In the genomic region with DNA sequence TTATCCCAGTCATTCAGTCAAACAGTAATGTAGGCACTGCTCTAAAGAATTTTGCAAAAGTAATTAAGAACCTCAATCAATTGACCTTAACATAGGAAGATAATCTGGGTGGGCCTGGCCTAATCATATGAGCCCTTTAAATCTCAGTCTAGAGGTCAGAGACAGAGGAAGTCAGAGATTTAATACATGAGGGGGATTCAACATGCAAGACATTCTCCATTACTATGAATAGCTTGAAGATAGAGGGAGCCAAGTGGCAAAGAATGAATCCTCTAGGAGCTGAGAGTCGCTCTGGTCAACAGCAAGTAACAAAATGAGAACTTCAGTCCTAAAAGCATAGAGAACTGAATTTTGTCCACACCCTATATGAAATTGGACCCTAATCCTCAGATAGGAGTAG, we compare ENCODE assay signal across 17 cellular contexts. TPM values are rescaled to one million over a fixed set of nuclear protein-coding genes. Genes with fewer than 3 reads are reported as not detected.
A peak's percentile ranks its signal among the peaks of the same experiment; 100 is the strongest.
DNase-seq lines count a peak whose midpoint lies in the region; ATAC-seq, FAIRE-seq and TF ChIP-seq lines count a peak whose summit lies in the region.
"Had no signal": no experiment of that assay in that cellular context is flagged by ENCODE, and none has a peak within 500 bp of the region (broad histone marks: within the 10 kb centered on the region; RNA-seq: fewer than 3 reads in every experiment).

No MANE protein-coding gene starts in this region.

- intact Hi-C loops in right cardiac atrium (cut with DNase I) (no loop called here), pancreas (cut with DNase I) (no loop called here)

- H3K4me1 ChIP-seq in right cardiac atrium (ENCODE audit: control insufficient read depth, insufficient read depth, low read length) (no peaks in the 10 kb centered on the region), pancreas (no peaks in the 10 kb centered on the region)
- H3K4me1 ChIP-seq: thyroid gland had no signal

- WGBS in right cardiac atrium, result 30% methylated on average over 1 of the region's 1 CpG
- WGBS in pancreas, 2 donors, result 42 to 52% methylated on average over 1 of the region's 1 CpG

- H3K27ac ChIP-seq in right cardiac atrium (ENCODE audit: low read length) (no peak overlapping the region), pancreas (no peak overlapping the region)
- H3K27ac ChIP-seq: thyroid gland had no signal

- DNase-seq in MV-4-11 (lab: John Stamatoyannopoulos, UW), result peak; percentile 44
- DNase-seq in choroid plexus epithelial cell (ENCODE audit: low read depth), result no peak
- no peak for DNase-seq in right cardiac atrium
- no peak for DNase-seq in pancreas
- DNase-seq in NCI-H2029 treated with DMSO at 0.1 percent for 48 hours (lab: John Stamatoyannopoulos, UW), result no peak
- DNase-seq in NCI-H510A (lab: John Stamatoyannopoulos, UW), result no peak
- DNase-seq in COLO829 (ENCODE audit: low spot score), result no peak
- DNase-seq in NCI-H2081 treated with DMSO at 0.1 percent for 48 hours (lab: John Stamatoyannopoulos, UW), result no peak
- DNase-seq: activated gamma-delta T cell treated with Interleukin-2 at 50 U/mL for 16 hours; amygdala; CD8-positive, alpha-beta memory T cell; DMS79 treated with DMSO at 0.1 percent for 48 hours; endodermal cell; HFFc6; NCI-H187; thyroid gland had no signal

- ATAC-seq in right cardiac atrium, result peak; percentile 53 to 87
- peak in 3 of 4 donors; percentile 74 to 82 (median 79) for ATAC-seq in pancreas
- ATAC-seq: stimulated activated effector memory CD8-positive, alpha-beta T cell treated with anti-CD3 and anti-CD28 coated beads, Interleukin-12 subunit alpha, Interleukin-12 subunit beta, amount 100 ng/mL, for 72 hours had no signal

- H3K4me3 ChIP-seq in choroid plexus epithelial cell (ENCODE audit: low read depth, low read length), result no peak overlapping the region
- H3K4me3 ChIP-seq in right cardiac atrium (ENCODE audit: low read length), result no peak overlapping the region
- no peak overlapping the region for H3K4me3 ChIP-seq in pancreas
- H3K4me3 ChIP-seq: thyroid gland had no signal

- FAIRE-seq in pancreas (lab: Jason Lieb, UNC), result no peak

- TF ChIP-seq CTCF in choroid plexus epithelial cell (conservative IDR thresholded peaks at IDR 0.05; ENCODE audit: low read depth, low read length) (peak; percentile 10), pancreas (IDR thresholded peaks at IDR 0.05) (no peak)

- no peaks in the 10 kb centered on the region for H3K9me3 ChIP-seq in right cardiac atrium (ENCODE audit: control insufficient read depth, low read length)
- H3K9me3 ChIP-seq in pancreas, result no peaks in the 10 kb centered on the region
- H3K9me3 ChIP-seq: thyroid gland had no signal

- H3K27me3 ChIP-seq in right cardiac atrium (ENCODE audit: control insufficient read depth, insufficient read depth) (no peaks in the 10 kb centered on the region), pancreas (no peaks in the 10 kb centered on the region)
- H3K27me3 ChIP-seq: thyroid gland had no signal

- no peaks in the 10 kb centered on the region for H3K36me3 ChIP-seq in pancreas
- H3K36me3 ChIP-seq: thyroid gland had no signal

RNA-seq across cellular contexts. Expression of a gene that starts 39.0 kb away (rescaled TPM):
- total RNA-seq in right cardiac atrium (100 to 1,000 TPM; 142 to 160 (median 154) TPM), pancreas (10 to 100 TPM; 30.5 to 73.2 (median 49.2) TPM)
- polyA plus RNA-seq in right cardiac atrium (52.7 TPM), pancreas (10 to 100 TPM; 15.2 to 22.2 TPM)
